Comparison of ENCODE assay signal across 2 cellular contexts in the genomic region with DNA sequence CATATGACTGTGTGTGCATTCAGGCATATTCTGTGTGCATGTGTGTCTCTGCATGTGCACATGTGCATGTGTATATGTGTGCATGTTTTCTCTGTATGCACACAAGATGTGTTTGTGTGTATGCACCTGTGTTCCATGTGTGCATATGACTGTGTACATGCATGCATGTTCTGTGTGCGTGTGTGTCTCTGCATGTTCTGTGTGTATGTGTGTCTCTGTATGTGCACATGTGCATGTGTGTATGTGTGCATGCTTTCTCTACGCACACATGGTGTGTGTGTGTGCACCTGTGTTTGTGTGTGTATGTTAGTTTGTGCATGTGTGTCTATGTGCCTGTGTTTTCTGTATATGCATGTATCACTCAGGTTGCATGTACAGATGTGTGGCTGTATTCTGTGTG.
TF ChIP-seq lines count a peak whose summit lies in the region.

No MANE protein-coding gene starts in this region.

TF ChIP-seq in IMR-90, 13 proteins besides CTCF, POLR2A, EP300 and RAD21:
- TF ChIP-seq CEBPB (IDR thresholded peaks at IDR 0.05; ENCODE audit: low read depth, low read length) (no peak), SMC3 (IDR thresholded peaks at IDR 0.05; ENCODE audit: low read depth, low read length) (no peak), MAFK (IDR thresholded peaks at IDR 0.05; ENCODE audit: low read depth, low read length) (no peak), MAZ (IDR thresholded peaks at IDR 0.05; ENCODE audit: borderline replicate concordance, low read depth, low read length) (no peak), BHLHE40 (IDR thresholded peaks at IDR 0.05; ENCODE audit: low read depth, low read length) (no peak), RFX5 (IDR thresholded peaks at IDR 0.05; ENCODE audit: low read depth, low read length) (no peak), RCOR1 (IDR thresholded peaks at IDR 0.05; ENCODE audit: insufficient replicate concordance, low read length) (no peak), CHD1 (IDR thresholded peaks at IDR 0.05; ENCODE audit: low read depth, low read length) (no peak), NFE2L2 (IDR thresholded peaks at IDR 0.05; ENCODE audit: low read depth, low read length) (no peak), FOS (IDR thresholded peaks at IDR 0.05; ENCODE audit: low read depth, low read length) (no peak), MXI1 (IDR thresholded peaks at IDR 0.05; ENCODE audit: borderline replicate concordance, low read depth, low read length) (no peak)
- TF ChIP-seq, protein P1, sequence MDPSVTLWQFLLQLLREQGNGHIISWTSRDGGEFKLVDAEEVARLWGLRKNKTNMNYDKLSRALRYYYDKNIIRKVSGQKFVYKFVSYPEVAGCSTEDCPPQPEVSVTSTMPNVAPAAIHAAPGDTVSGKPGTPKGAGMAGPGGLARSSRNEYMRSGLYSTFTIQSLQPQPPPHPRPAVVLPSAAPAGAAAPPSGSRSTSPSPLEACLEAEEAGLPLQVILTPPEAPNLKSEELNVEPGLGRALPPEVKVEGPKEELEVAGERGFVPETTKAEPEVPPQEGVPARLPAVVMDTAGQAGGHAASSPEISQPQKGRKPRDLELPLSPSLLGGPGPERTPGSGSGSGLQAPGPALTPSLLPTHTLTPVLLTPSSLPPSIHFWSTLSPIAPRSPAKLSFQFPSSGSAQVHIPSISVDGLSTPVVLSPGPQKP (IDR thresholded peaks at IDR 0.05; ENCODE audit: borderline replicate concordance, low read depth, low read length): no peak
- TF ChIP-seq, protein P2, sequence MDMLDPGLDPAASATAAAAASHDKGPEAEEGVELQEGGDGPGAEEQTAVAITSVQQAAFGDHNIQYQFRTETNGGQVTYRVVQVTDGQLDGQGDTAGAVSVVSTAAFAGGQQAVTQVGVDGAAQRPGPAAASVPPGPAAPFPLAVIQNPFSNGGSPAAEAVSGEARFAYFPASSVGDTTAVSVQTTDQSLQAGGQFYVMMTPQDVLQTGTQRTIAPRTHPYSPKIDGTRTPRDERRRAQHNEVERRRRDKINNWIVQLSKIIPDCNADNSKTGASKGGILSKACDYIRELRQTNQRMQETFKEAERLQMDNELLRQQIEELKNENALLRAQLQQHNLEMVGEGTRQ (IDR thresholded peaks at IDR 0.05; ENCODE audit: low read depth, low read length): no peak

TF ChIP-seq in H1, 55 proteins besides CTCF, POLR2A, EP300 and RAD21:
- TF ChIP-seq, protein P3, sequence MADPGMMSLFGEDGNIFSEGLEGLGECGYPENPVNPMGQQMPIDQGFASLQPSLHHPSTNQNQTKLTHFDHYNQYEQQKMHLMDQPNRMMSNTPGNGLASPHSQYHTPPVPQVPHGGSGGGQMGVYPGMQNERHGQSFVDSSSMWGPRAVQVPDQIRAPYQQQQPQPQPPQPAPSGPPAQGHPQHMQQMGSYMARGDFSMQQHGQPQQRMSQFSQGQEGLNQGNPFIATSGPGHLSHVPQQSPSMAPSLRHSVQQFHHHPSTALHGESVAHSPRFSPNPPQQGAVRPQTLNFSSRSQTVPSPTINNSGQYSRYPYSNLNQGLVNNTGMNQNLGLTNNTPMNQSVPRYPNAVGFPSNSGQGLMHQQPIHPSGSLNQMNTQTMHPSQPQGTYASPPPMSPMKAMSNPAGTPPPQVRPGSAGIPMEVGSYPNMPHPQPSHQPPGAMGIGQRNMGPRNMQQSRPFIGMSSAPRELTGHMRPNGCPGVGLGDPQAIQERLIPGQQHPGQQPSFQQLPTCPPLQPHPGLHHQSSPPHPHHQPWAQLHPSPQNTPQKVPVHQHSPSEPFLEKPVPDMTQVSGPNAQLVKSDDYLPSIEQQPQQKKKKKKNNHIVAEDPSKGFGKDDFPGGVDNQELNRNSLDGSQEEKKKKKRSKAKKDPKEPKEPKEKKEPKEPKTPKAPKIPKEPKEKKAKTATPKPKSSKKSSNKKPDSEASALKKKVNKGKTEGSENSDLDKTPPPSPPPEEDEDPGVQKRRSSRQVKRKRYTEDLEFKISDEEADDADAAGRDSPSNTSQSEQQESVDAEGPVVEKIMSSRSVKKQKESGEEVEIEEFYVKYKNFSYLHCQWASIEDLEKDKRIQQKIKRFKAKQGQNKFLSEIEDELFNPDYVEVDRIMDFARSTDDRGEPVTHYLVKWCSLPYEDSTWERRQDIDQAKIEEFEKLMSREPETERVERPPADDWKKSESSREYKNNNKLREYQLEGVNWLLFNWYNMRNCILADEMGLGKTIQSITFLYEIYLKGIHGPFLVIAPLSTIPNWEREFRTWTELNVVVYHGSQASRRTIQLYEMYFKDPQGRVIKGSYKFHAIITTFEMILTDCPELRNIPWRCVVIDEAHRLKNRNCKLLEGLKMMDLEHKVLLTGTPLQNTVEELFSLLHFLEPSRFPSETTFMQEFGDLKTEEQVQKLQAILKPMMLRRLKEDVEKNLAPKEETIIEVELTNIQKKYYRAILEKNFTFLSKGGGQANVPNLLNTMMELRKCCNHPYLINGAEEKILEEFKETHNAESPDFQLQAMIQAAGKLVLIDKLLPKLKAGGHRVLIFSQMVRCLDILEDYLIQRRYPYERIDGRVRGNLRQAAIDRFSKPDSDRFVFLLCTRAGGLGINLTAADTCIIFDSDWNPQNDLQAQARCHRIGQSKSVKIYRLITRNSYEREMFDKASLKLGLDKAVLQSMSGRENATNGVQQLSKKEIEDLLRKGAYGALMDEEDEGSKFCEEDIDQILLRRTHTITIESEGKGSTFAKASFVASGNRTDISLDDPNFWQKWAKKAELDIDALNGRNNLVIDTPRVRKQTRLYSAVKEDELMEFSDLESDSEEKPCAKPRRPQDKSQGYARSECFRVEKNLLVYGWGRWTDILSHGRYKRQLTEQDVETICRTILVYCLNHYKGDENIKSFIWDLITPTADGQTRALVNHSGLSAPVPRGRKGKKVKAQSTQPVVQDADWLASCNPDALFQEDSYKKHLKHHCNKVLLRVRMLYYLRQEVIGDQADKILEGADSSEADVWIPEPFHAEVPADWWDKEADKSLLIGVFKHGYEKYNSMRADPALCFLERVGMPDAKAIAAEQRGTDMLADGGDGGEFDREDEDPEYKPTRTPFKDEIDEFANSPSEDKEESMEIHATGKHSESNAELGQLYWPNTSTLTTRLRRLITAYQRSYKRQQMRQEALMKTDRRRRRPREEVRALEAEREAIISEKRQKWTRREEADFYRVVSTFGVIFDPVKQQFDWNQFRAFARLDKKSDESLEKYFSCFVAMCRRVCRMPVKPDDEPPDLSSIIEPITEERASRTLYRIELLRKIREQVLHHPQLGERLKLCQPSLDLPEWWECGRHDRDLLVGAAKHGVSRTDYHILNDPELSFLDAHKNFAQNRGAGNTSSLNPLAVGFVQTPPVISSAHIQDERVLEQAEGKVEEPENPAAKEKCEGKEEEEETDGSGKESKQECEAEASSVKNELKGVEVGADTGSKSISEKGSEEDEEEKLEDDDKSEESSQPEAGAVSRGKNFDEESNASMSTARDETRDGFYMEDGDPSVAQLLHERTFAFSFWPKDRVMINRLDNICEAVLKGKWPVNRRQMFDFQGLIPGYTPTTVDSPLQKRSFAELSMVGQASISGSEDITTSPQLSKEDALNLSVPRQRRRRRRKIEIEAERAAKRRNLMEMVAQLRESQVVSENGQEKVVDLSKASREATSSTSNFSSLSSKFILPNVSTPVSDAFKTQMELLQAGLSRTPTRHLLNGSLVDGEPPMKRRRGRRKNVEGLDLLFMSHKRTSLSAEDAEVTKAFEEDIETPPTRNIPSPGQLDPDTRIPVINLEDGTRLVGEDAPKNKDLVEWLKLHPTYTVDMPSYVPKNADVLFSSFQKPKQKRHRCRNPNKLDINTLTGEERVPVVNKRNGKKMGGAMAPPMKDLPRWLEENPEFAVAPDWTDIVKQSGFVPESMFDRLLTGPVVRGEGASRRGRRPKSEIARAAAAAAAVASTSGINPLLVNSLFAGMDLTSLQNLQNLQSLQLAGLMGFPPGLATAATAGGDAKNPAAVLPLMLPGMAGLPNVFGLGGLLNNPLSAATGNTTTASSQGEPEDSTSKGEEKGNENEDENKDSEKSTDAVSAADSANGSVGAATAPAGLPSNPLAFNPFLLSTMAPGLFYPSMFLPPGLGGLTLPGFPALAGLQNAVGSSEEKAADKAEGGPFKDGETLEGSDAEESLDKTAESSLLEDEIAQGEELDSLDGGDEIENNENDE (IDR thresholded peaks at IDR 0.05; ENCODE audit: insufficient replicate concordance, low read length): no peak
- no peak for TF ChIP-seq CHD1 (IDR thresholded peaks at IDR 0.05; ENCODE audit: low read depth, low read length)
- no peak for TF ChIP-seq CEBPB (IDR thresholded peaks at IDR 0.05; ENCODE audit: low read depth, low read length)
- no peak for TF ChIP-seq CTBP2 (IDR thresholded peaks at IDR 0.05; ENCODE audit: borderline replicate concordance, insufficient read depth, insufficient read length, low read length)
- no peak for TF ChIP-seq GTF2F1 (IDR thresholded peaks at IDR 0.05; ENCODE audit: borderline replicate concordance, low read depth, low read length)
- TF ChIP-seq POU5F1 (IDR thresholded peaks at IDR 0.05; ENCODE audit: low read depth, low read length): no peak
- TF ChIP-seq CBX5 (IDR thresholded peaks at IDR 0.05; ENCODE audit: low read depth, low read length): no peak
- TF ChIP-seq JUN (IDR thresholded peaks at IDR 0.05; ENCODE audit: low read depth, low read length): no peak
- TF ChIP-seq SP1 (IDR thresholded peaks at IDR 0.05; ENCODE audit: low read depth, low read length): no peak
- no peak for TF ChIP-seq ASH2L (IDR thresholded peaks at IDR 0.05; ENCODE audit: low read length)
- TF ChIP-seq, protein P4, sequence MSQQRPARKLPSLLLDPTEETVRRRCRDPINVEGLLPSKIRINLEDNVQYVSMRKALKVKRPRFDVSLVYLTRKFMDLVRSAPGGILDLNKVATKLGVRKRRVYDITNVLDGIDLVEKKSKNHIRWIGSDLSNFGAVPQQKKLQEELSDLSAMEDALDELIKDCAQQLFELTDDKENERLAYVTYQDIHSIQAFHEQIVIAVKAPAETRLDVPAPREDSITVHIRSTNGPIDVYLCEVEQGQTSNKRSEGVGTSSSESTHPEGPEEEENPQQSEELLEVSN (IDR thresholded peaks at IDR 0.05): no peak
- TF ChIP-seq SP4 (IDR thresholded peaks at IDR 0.05; ENCODE audit: low read length): no peak
- no peak for TF ChIP-seq RNF2 (IDR thresholded peaks at IDR 0.05; ENCODE audit: borderline replicate concordance, low read depth, low read length, missing control alignments, poor library complexity, severe bottlenecking)
- TF ChIP-seq EGR1 (IDR thresholded peaks at IDR 0.05; ENCODE audit: borderline replicate concordance, low read depth, low read length): no peak
- TF ChIP-seq EZH2 (IDR thresholded peaks at IDR 0.05; ENCODE audit: low read depth, low read length, severe bottlenecking): no peak
- no peak for TF ChIP-seq CBX8 (IDR thresholded peaks at IDR 0.05; ENCODE audit: borderline replicate concordance, low read depth, low read length)
- no peak for TF ChIP-seq SUZ12 (IDR thresholded peaks at IDR 0.05; ENCODE audit: low read length)
- TF ChIP-seq SIN3A (conservative IDR thresholded peaks at IDR 0.05 in 1 of 2, IDR thresholded peaks at IDR 0.05 in 1 of 2; ENCODE audit: low read depth in 1 of 2, low read length in 2 of 2): no peak
- no peak for TF ChIP-seq HDAC6 (IDR thresholded peaks at IDR 0.05; ENCODE audit: low read depth, low read length)
- no peak for TF ChIP-seq BRCA1 (IDR thresholded peaks at IDR 0.05; ENCODE audit: low read depth, low read length)
